ENCODE assay signal across 8 cellular contexts in genomic region chr2:14632133-14632936, GRCh38. TPM values are rescaled to one million over a fixed set of nuclear protein-coding genes. Genes with fewer than 3 reads are reported as not detected.
A peak's percentile ranks its signal among the peaks of the same experiment; 100 is the strongest.
DNase-seq lines count a peak whose midpoint lies in the region; ATAC-seq lines count a peak whose summit lies in the region.

Gene LRATD1 (plus strand): TSS chr2:14632717. CDS start chr2:14633980, 1,263 bp downstream.

- H3K9me3 Mint-ChIP-seq in activated T-helper 2 cell treated with anti-CD3 and anti-CD28 coated beads, Interferon-gamma antibody, Interleukin-2, Interleukin-4, amounts not matched to agents 10 μg/mL and 5 μg/mL and 100 μg/mL, durations not matched to agents 14 hours and 24 hours and 36 hours, result no peaks in the 10 kb centered on the region

- H3K27me3 ChIP-seq in HAP-1 (ENCODE audit: low read depth), result peaks cover 3% of the 10 kb centered on the region

- H3K36me3 ChIP-seq in HAP-1 (replicated peaks), result no peaks in the 10 kb centered on the region

- H3K4me1 Mint-ChIP-seq in activated T-helper 2 cell treated with anti-CD3 and anti-CD28 coated beads, Interferon-gamma antibody, Interleukin-2, Interleukin-4, amounts not matched to agents 10 μg/mL and 5 μg/mL and 100 μg/mL, durations not matched to agents 14 hours and 24 hours and 36 hours (ENCODE audit: low read depth), result no peaks in the 10 kb centered on the region

- H3K27ac Mint-ChIP-seq in activated T-helper 2 cell treated with anti-CD3 and anti-CD28 coated beads, Interferon-gamma antibody, Interleukin-2, Interleukin-4, amounts not matched to agents 10 μg/mL and 5 μg/mL and 100 μg/mL, durations not matched to agents 14 hours and 24 hours and 36 hours, result peak within 1 kb of the TSS; percentile 17

- in situ Hi-C loops in HAP-1 (cut with MboI; ENCODE audit: low sequenced_read_pairs), result no loop called here

- intact Hi-C loops in activated T-helper 2 cell treated with anti-CD3 and anti-CD28 coated beads, Interferon-gamma antibody, Interleukin-2, Interleukin-4, amounts not matched to agents 10 μg/mL and 5 μg/mL and 100 μg/mL, durations not matched to agents 14 hours and 24 hours and 36 hours (cut with micrococcal nuclease), result no loop called here
- intact Hi-C loops in Right ventricle myocardium inferior (cut with DNase I), result loop anchor here (5.0 kb wide), 2 partner anchors 100 to 205 kb away; no protein-coding TSS in a partner anchor

- H3K4me1 ChIP-seq in HAP-1, result peaks cover 6% of the 10 kb centered on the region

- peak; percentile 78 for DNase-seq in ELF-1 (ENCODE audit: low read depth, low spot score)
- peak; percentile 62 for DNase-seq in NCI-H1694 treated with DMSO at 0.1 percent for 48 hours (lab: John Stamatoyannopoulos, UW)
- DNase-seq in activated T-helper 2 cell treated with anti-CD3 and anti-CD28 coated beads, Interferon-gamma antibody, Interleukin-2, Interleukin-4, amounts not matched to agents 10 μg/mL and 5 μg/mL and 100 μg/mL, durations not matched to agents 14 hours and 24 hours and 36 hours (ENCODE audit: low spot score), result no peak
- DNase-seq in Right ventricle myocardium inferior (ENCODE audit: missing footprints), result peak; percentile 84
- DNase-seq in occipital lobe (lab: John Stamatoyannopoulos, UW), result peak; percentile 86
- DNase-seq in HAP-1 (ENCODE audit: low spot score in 2 of 2), result no peak
- DNase-seq in stimulated activated naive CD4-positive, alpha-beta T cell treated with Interleukin-2 at 50 U/mL for 16 hours (lab: John Stamatoyannopoulos, UW), result no peak
- DNase-seq in T-helper 1 cell, result no peak

- H3K36me3 Mint-ChIP-seq in activated T-helper 2 cell treated with anti-CD3 and anti-CD28 coated beads, Interferon-gamma antibody, Interleukin-2, Interleukin-4, amounts not matched to agents 10 μg/mL and 5 μg/mL and 100 μg/mL, durations not matched to agents 14 hours and 24 hours and 36 hours (ENCODE audit: low read depth), result peaks cover 3% of the 10 kb centered on the region

- peaks cover 64% of the 10 kb centered on the region for H3K27me3 Mint-ChIP-seq in activated T-helper 2 cell treated with anti-CD3 and anti-CD28 coated beads, Interferon-gamma antibody, Interleukin-2, Interleukin-4, amounts not matched to agents 10 μg/mL and 5 μg/mL and 100 μg/mL, durations not matched to agents 14 hours and 24 hours and 36 hours (ENCODE audit: low read depth)

- peak; percentile 90 for ATAC-seq in Right ventricle myocardium inferior

- no peak within 1 kb of the TSS for H3K4me3 ChIP-seq in HAP-1

- H3K9me3 ChIP-seq in HAP-1, result no peaks in the 10 kb centered on the region

- no peak within 1 kb of the TSS for H3K4me3 Mint-ChIP-seq in activated T-helper 2 cell treated with anti-CD3 and anti-CD28 coated beads, Interferon-gamma antibody, Interleukin-2, Interleukin-4, amounts not matched to agents 10 μg/mL and 5 μg/mL and 100 μg/mL, durations not matched to agents 14 hours and 24 hours and 36 hours (ENCODE audit: low read depth)

RNA-seq across cellular contexts. Expression of gene LRATD1, which starts in this region (rescaled TPM):
- total RNA-seq in activated T-helper 2 cell treated with anti-CD3 and anti-CD28 coated beads, Interferon-gamma antibody, Interleukin-2, Interleukin-4, amounts not matched to agents 10 μg/mL and 5 μg/mL and 100 μg/mL, durations not matched to agents 14 hours and 24 hours and 36 hours, result not detected in 2 replicates
- total RNA-seq in Right ventricle myocardium inferior, result 2.5 TPM
- total RNA-seq in occipital lobe, result 35.7 TPM

Comparison
In these comparisons a context has a peak if more than half of its experiments do, and no peak if none do; other contexts are left out.
1. RNA of gene LRATD1 (total RNA-seq): 35.7 TPM in occipital lobe (single experiment); 2.5 TPM in Right ventricle myocardium inferior (single experiment) and not detected in activated T-helper 2 cell treated with anti-CD3 and anti-CD28 coated beads, Interferon-gamma antibody, Interleukin-2, Interleukin-4, amounts not matched to agents 10 μg/mL and 5 μg/mL and 100 μg/mL, durations not matched to agents 14 hours and 24 hours and 36 hours; every median in the first group is over 10 times any median in the second.
2. DNase-seq: peak in ELF-1 (single experiment), NCI-H1694 treated with DMSO at 0.1 percent for 48 hours (single experiment), Right ventricle myocardium inferior (single experiment) and occipital lobe (single experiment); none in activated T-helper 2 cell treated with anti-CD3 and anti-CD28 coated beads, Interferon-gamma antibody, Interleukin-2, Interleukin-4, amounts not matched to agents 10 μg/mL and 5 μg/mL and 100 μg/mL, durations not matched to agents 14 hours and 24 hours and 36 hours (single experiment), HAP-1 (0 of 2), stimulated activated naive CD4-positive, alpha-beta T cell treated with Interleukin-2 at 50 U/mL for 16 hours (single experiment) and T-helper 1 cell (0 of 5).